ENCODE assay signal across 16 cellular contexts in genomic region chr2:234558642-234559041, GRCh38.
DNase-seq lines count a peak whose midpoint lies in the region; ATAC-seq and TF ChIP-seq lines count a peak whose summit lies in the region.
"Had no signal": no experiment of that assay in that cellular context is flagged by ENCODE, and none has a peak within 500 bp of the region (broad histone marks: within the 10 kb centered on the region; RNA-seq: fewer than 3 reads in every experiment).

No MANE protein-coding gene starts in this region.

- H3K27me3 ChIP-seq in SJSA1 (replicated peaks), result no peaks in the 10 kb centered on the region

- H3K4me1 ChIP-seq in SJSA1 (replicated peaks), result peaks cover 31% of the 10 kb centered on the region
- H3K4me1 ChIP-seq: HAP-1 had no signal

- no peak overlapping the region for H3K4me3 ChIP-seq in SJSA1
- no peak overlapping the region for H3K4me3 ChIP-seq in choroid plexus epithelial cell (ENCODE audit: low read depth, low read length)
- H3K4me3 ChIP-seq: HAP-1 had no signal

- TF ChIP-seq CTCF in AG09319 (IDR thresholded peaks at IDR 0.05; ENCODE audit: low read depth, low read length) (peak; percentile 3), choroid plexus epithelial cell (conservative IDR thresholded peaks at IDR 0.05; ENCODE audit: low read depth, low read length) (peak; percentile 51)

- no peak for DNase-seq in AG09319 (ENCODE audit: extremely low read depth, low read depth)
- DNase-seq in SJSA1 (ENCODE audit: low read depth in 1 of 2, low spot score in 2 of 2), result peak; percentile 68 to 72
- DNase-seq in choroid plexus epithelial cell (ENCODE audit: low read depth), result peak; percentile 49
- peak; percentile 18 for DNase-seq in iris pigment epithelial cell (ENCODE audit: low read depth)
- no peak for DNase-seq in cortex of kidney (lab: John Stamatoyannopoulos, UW)
- no peak for DNase-seq in DMS79 treated with DMSO at 0.1 percent for 48 hours (lab: John Stamatoyannopoulos, UW)
- DNase-seq: DMS 273 treated with DMSO at 0.1 percent for 48 hours, KG1, NCI-H1092, NCI-H2227 treated with DMSO at 0.1 percent for 48 hours, NCI-H524 treated with DMSO at 0.1 percent for 48 hours, Right ventricle myocardium superior, SK-N-SH had no signal

- H3K36me3 ChIP-seq in SJSA1, result no peaks in the 10 kb centered on the region
- H3K36me3 ChIP-seq: HAP-1 had no signal

- peak overlapping the region; percentile 29 for H3K27ac ChIP-seq in SJSA1

- 0 out of 2 replicates have a peak, but pooled peaks cover 4% of the 10 kb centered on the region for H3K9me3 ChIP-seq in SJSA1 (replicated peaks)
- H3K9me3 ChIP-seq: HAP-1, SK-N-SH had no signal

- ATAC-seq in HG03139 (IDR thresholded peaks at IDR 0.05; ENCODE audit: unreplicated experiment), result no peak
- ATAC-seq in GM19023 (IDR thresholded peaks at IDR 0.05; ENCODE audit: unreplicated experiment), result no peak

Comparison
In these comparisons a context has a peak if more than half of its experiments do, and no peak if none do; other contexts are left out.
1. DNase-seq: peak in SJSA1 (2 of 2), choroid plexus epithelial cell (single experiment) and iris pigment epithelial cell (single experiment); none in AG09319 (single experiment), cortex of kidney (single experiment) and DMS79 treated with DMSO at 0.1 percent for 48 hours (single experiment).